ENCODE assay signal across 8 cellular contexts in genomic region chr11:67401495-67402191, GRCh38. TPM values are rescaled to one million over a fixed set of nuclear protein-coding genes. Genes with fewer than 3 reads are reported as not detected.
A peak's percentile ranks its signal among the peaks of the same experiment; 100 is the strongest.
DNase-seq lines count a peak whose midpoint lies in the region; ATAC-seq and TF ChIP-seq lines count a peak whose summit lies in the region.

Gene PPP1CA, minus strand, starts transcription at chr11:67401858. Its CDS starts 76 bp downstream, at chr11:67401782.

- peak within 1 kb of the TSS; percentile 82 for H3K27ac Mint-ChIP-seq in activated T-helper 17 cell treated with anti-CD3 and anti-CD28 coated beads, Interleukin-2, amount 50 U/mL, for 72 hours
- peak within 1 kb of the TSS; percentile 86 to 96 for H3K27ac Mint-ChIP-seq in natural killer cell

- H3K36me3 ChIP-seq in DOHH2 (ENCODE audit: control insufficient read depth, low read length), result peaks cover 75% of the 10 kb centered on the region
- H3K36me3 ChIP-seq in RWPE2 (ENCODE audit: low read depth), result peaks cover 37% of the 10 kb centered on the region

- H3K79me2 ChIP-seq in DOHH2 (ENCODE audit: control insufficient read depth, low read length), result peaks cover 86% of the 10 kb centered on the region

- H3K27me3 Mint-ChIP-seq in activated T-helper 17 cell treated with anti-CD3 and anti-CD28 coated beads, Interleukin-2, amount 50 U/mL, for 72 hours, result no peaks in the 10 kb centered on the region
- H3K27me3 Mint-ChIP-seq in natural killer cell (ENCODE audit: low read depth in 2 of 2), result no peaks in the 10 kb centered on the region

- peak within 1 kb of the TSS; percentile 96 for H3K27ac ChIP-seq in DOHH2 (ENCODE audit: low read depth, low read length)
- H3K27ac ChIP-seq in RWPE2 (ENCODE audit: poor library complexity, severe bottlenecking), result peak within 1 kb of the TSS; percentile 80

- peak within 1 kb of the TSS; percentile 82 for H3K4me2 ChIP-seq in DOHH2 (ENCODE audit: low read length)

- peaks cover 7% of the 10 kb centered on the region; the same call in 1 of the 2 replicates for H4K20me1 ChIP-seq in DOHH2 (ENCODE audit: control insufficient read depth, insufficient read depth, low read depth, low read length)

- H3K36me3 Mint-ChIP-seq in activated T-helper 17 cell treated with anti-CD3 and anti-CD28 coated beads, Interleukin-2, amount 50 U/mL, for 72 hours (ENCODE audit: low read depth), result peaks cover 76% of the 10 kb centered on the region
- H3K36me3 Mint-ChIP-seq in natural killer cell, result no peaks in the 10 kb centered on the region

- H3K9me3 Mint-ChIP-seq in activated T-helper 17 cell treated with anti-CD3 and anti-CD28 coated beads, Interleukin-2, amount 50 U/mL, for 72 hours, result no peaks in the 10 kb centered on the region
- H3K9me3 Mint-ChIP-seq in natural killer cell, result no peaks in the 10 kb centered on the region

- peaks cover 16% of the 10 kb centered on the region for H3K4me1 Mint-ChIP-seq in activated T-helper 17 cell treated with anti-CD3 and anti-CD28 coated beads, Interleukin-2, amount 50 U/mL, for 72 hours
- H3K4me1 Mint-ChIP-seq in natural killer cell, result peaks cover 44 to 59% of the 10 kb centered on the region in 2 donors

- DNase-seq in RWPE2 (ENCODE audit: low spot score) (peak; percentile 86), fibroblast of mammary gland (ENCODE audit: low read depth) (peak; percentile 79), natural killer cell (peak; percentile 94)
- DNase-seq in stimulated activated naive CD4-positive, alpha-beta T cell (lab: John Stamatoyannopoulos, UW), result peak; percentile 89 to 96 (median 94)

- peak within 1 kb of the TSS; percentile 98 for H3K4me3 Mint-ChIP-seq in activated T-helper 17 cell treated with anti-CD3 and anti-CD28 coated beads, Interleukin-2, amount 50 U/mL, for 72 hours
- peak within 1 kb of the TSS; percentile 94 for H3K4me3 Mint-ChIP-seq in natural killer cell

- H3K9me2 ChIP-seq in DOHH2 (replicated peaks; ENCODE audit: control insufficient read depth, low read length), result no peaks in the 10 kb centered on the region

- H3K27me3 ChIP-seq in DOHH2 (ENCODE audit: control insufficient read depth, low read length) (no peaks in the 10 kb centered on the region), RWPE2 (ENCODE audit: insufficient read depth, poor library complexity, severe bottlenecking) (no peaks in the 10 kb centered on the region)

- H3K4me3 ChIP-seq in DOHH2 (ENCODE audit: low read length) (peak within 1 kb of the TSS; percentile 92), RWPE2 (ENCODE audit: severe bottlenecking) (peak within 1 kb of the TSS; percentile 78), fibroblast of mammary gland (ENCODE audit: control insufficient read depth, low read depth, low read length) (peak within 1 kb of the TSS; percentile 81)

- intact Hi-C loops in natural killer cell (cut with micrococcal nuclease), result loop anchor here (2.0 to 5.0 kb wide), 5 partner anchors 19 to 106 kb away; partner anchors contain the start of genes AIP, CDK2AP2, PITPNM1 and PTPRCAP

- peak; percentile 50 for ATAC-seq in GM21825 (IDR thresholded peaks at IDR 0.05; ENCODE audit: unreplicated experiment)
- ATAC-seq in RWPE2 (ENCODE audit: low read depth), result peak; percentile 82
- peak; percentile 76 for ATAC-seq in activated T-helper 17 cell treated with anti-CD3 and anti-CD28 coated beads, Interleukin-2, amount 50 U/mL, for 72 hours (replicated peaks)
- ATAC-seq in natural killer cell, result peak; percentile 79 to 93 (median 82)

- no peaks in the 10 kb centered on the region for H3K9me3 ChIP-seq in DOHH2 (ENCODE audit: control insufficient read depth, insufficient read depth, low read length)
- no peaks in the 10 kb centered on the region for H3K9me3 ChIP-seq in RWPE2 (ENCODE audit: severe bottlenecking)

- peaks cover 73% of the 10 kb centered on the region for H3K4me1 ChIP-seq in DOHH2 (ENCODE audit: control insufficient read depth, low read length)
- H3K4me1 ChIP-seq in RWPE2 (ENCODE audit: insufficient read depth, poor library complexity, severe bottlenecking), result no peaks in the 10 kb centered on the region

- H3F3A ChIP-seq in DOHH2 (ENCODE audit: control insufficient read depth, insufficient read depth), result peaks cover 10% of the 10 kb centered on the region; the same call in 1 of the 2 replicates

- peak; percentile 24 for TF ChIP-seq CTCF in DOHH2 (IDR thresholded peaks at IDR 0.05; ENCODE audit: low read depth, low read length, poor library complexity, severe bottlenecking)
- peak; percentile 68 for TF ChIP-seq CTCF in LNCAP (IDR thresholded peaks at IDR 0.05)
- peak; percentile 88 for TF ChIP-seq CTCF in RWPE2 (IDR thresholded peaks at IDR 0.05; ENCODE audit: poor library complexity, severe bottlenecking)
- no peak for TF ChIP-seq CTCF in fibroblast of mammary gland (conservative IDR thresholded peaks at IDR 0.05; ENCODE audit: control insufficient read depth, insufficient read depth, low read depth, low read length)
- TF ChIP-seq CTCF in natural killer cell (IDR thresholded peaks at IDR 0.05), result peak; percentile 60

RNA-seq across cellular contexts. Expression of gene PPP1CA, which starts in this region (rescaled TPM):
- 100 to 1,000 TPM; 220 to 322 TPM for total RNA-seq in activated T-helper 17 cell treated with anti-CD3 and anti-CD28 coated beads, Interleukin-2, amount 50 U/mL, for 72 hours
- 100 to 1,000 TPM; 222 to 245 (median 233) TPM for total RNA-seq in natural killer cell

Comparison
In these comparisons a context has a peak if more than half of its experiments do, and no peak if none do; other contexts are left out.
1. Peak in every context shown above with its lines: DNase-seq, ATAC-seq, H3K4me3 ChIP-seq and H3K27ac ChIP-seq.